Comparison of ENCODE assay signal across 8 cellular contexts in genomic region chr9:93450817-93451761, GRCh38. TPM values are rescaled to one million over a fixed set of nuclear protein-coding genes. Genes with fewer than 3 reads are reported as not detected.
DNase-seq lines count a peak whose midpoint lies in the region; ATAC-seq and TF ChIP-seq lines count a peak whose summit lies in the region.

A gene with protein sequence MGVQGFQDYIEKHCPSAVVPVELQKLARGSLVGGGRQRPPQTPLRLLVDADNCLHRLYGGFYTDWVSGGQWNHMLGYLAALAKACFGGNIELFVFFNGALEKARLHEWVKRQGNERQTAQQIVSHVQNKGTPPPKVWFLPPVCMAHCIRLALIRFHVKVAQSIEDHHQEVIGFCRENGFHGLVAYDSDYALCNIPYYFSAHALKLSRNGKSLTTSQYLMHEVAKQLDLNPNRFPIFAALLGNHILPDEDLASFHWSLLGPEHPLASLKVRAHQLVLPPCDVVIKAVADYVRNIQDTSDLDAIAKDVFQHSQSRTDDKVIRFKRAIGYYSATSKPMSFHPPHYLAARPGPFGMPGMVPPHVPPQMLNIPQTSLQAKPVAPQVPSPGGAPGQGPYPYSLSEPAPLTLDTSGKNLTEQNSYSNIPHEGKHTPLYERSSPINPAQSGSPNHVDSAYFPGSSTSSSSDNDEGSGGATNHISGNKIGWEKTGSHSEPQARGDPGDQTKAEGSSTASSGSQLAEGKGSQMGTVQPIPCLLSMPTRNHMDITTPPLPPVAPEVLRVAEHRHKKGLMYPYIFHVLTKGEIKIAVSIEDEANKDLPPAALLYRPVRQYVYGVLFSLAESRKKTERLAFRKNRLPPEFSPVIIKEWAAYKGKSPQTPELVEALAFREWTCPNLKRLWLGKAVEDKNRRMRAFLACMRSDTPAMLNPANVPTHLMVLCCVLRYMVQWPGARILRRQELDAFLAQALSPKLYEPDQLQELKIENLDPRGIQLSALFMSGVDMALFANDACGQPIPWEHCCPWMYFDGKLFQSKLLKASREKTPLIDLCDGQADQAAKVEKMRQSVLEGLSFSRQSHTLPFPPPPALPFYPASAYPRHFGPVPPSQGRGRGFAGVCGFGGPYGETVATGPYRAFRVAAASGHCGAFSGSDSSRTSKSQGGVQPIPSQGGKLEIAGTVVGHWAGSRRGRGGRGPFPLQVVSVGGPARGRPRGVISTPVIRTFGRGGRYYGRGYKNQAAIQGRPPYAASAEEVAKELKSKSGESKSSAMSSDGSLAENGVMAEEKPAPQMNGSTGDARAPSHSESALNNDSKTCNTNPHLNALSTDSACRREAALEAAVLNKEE (plus strand): TSS chr9:93451685. CDS start chr9:93451916, 231 bp downstream.

- peak within 1 kb of the TSS; percentile 92 for H3K4me3 Mint-ChIP-seq in neural crest cell

- peaks cover 18% of the 10 kb centered on the region for H3K36me3 Mint-ChIP-seq in neural crest cell (ENCODE audit: low read depth)

- peak; percentile 20 for DNase-seq in DMS79 (lab: John Stamatoyannopoulos, UW)
- DNase-seq in KG1 (lab: John Stamatoyannopoulos, UW), result peak; percentile 27
- DNase-seq in SHP77 (lab: John Stamatoyannopoulos, UW), result peak; percentile 51 to 70
- DNase-seq in activated gamma-delta T cell treated with anti-CD3 and anti-CD28 coated beads, Interleukin-2, amount 50 U/mL, for 16 hours (ENCODE audit: low read depth), result peak; percentile 55
- DNase-seq in foreskin fibroblast, result peak; percentile 82 to 95
- peak; percentile 44 for DNase-seq in neural crest cell (ENCODE audit: low read depth, low spot score)
- DNase-seq in stromal cell of bone marrow (ENCODE audit: low read depth), result peak; percentile 74

- peak; percentile 51 for ATAC-seq in GM21723 (IDR thresholded peaks at IDR 0.05; ENCODE audit: unreplicated experiment)

- TF ChIP-seq CTCF in foreskin fibroblast (IDR thresholded peaks at IDR 0.05; ENCODE audit: low read depth, low read length) (no peak), neural crest cell (conservative IDR thresholded peaks at IDR 0.05) (no peak)

- H3K27ac Mint-ChIP-seq in neural crest cell (ENCODE audit: unreplicated experiment), result peak within 1 kb of the TSS; percentile 99

- H3K4me1 Mint-ChIP-seq in neural crest cell, result peaks cover 36% of the 10 kb centered on the region

- H3K9me3 Mint-ChIP-seq in neural crest cell, result no peaks in the 10 kb centered on the region

- H3K27me3 Mint-ChIP-seq in neural crest cell (ENCODE audit: low read depth), result no peaks in the 10 kb centered on the region

- peak within 1 kb of the TSS; percentile 58 to 75 for H3K4me3 ChIP-seq in foreskin fibroblast (ENCODE audit: low read depth in 1 of 2, low read length in 2 of 2)

RNA-seq across cellular contexts. Expression of the gene that starts here (rescaled TPM):
- 57.3 and 59.5 TPM in 2 replicates for total RNA-seq in neural crest cell

Comparison
In these comparisons a context has a peak if more than half of its experiments do, and no peak if none do; other contexts are left out.
1. Peak in every context shown above with its lines: DNase-seq, ATAC-seq and H3K4me3 ChIP-seq.
2. DNase-seq: peak in every context shown above with its lines; median percentile 88 in foreskin fibroblast; 74 in stromal cell of bone marrow; 60 in SHP77; 55 in activated gamma-delta T cell treated with anti-CD3 and anti-CD28 coated beads, Interleukin-2, amount 50 U/mL, for 16 hours; 44 in neural crest cell; 27 in KG1; 20 in DMS79.